In the genomic region with DNA sequence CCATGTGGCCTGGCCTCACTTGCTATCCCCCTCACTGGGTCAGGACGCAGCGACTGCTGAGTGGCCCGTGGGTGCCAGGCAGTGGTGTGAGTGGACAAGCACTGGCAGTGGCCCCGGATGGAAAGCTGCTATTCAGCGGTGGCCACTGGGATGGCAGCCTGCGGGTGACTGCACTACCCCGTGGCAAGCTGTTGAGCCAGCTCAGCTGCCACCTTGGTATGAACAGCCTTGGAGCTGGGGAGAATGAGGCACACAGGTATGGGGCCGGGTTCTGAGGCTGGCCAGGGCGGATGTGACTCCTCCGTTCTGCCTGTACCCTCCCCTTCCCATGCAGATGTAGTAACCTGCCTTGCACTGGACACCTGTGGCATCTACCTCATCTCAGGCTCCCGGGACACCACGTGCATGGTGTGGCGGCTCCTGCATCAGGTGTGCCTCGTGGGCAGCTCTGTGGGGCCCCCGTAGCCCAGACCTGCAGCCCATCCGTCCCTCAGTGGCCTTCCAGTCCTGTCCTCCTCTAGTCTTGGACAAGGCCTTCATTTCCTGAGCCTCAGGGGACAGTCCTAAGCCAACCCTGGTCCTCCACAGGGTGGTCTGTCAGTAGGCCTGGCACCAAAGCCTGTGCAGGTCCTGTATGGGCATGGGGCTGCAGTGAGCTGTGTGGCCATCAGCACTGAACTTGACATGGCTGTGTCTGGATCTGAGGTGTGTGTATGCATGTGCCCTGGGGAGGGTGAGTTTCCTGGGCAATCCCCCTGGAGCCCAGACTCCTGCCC, we compare ENCODE assay signal across 15 cellular contexts. TPM values are rescaled to one million over a fixed set of nuclear protein-coding genes. Genes with fewer than 3 reads are reported as not detected.
DNase-seq lines count a peak whose midpoint lies in the region; ATAC-seq and TF ChIP-seq lines count a peak whose summit lies in the region.
"Had no signal": no experiment of that assay in that cellular context is flagged by ENCODE, and none has a peak within 500 bp of the region (broad histone marks: within the 10 kb centered on the region; RNA-seq: fewer than 3 reads in every experiment).

No MANE protein-coding gene starts in this region.

- no peak overlapping the region for H3K27ac ChIP-seq in HEK293 (ENCODE audit: extremely low read depth, low read depth, low read length)
- H3K27ac ChIP-seq in sigmoid colon = no peak overlapping the region
- H3K27ac ChIP-seq: C4-2B, pancreas, PC-9, skin epidermis had no signal

- H3K36me3 ChIP-seq in HEK293 (ENCODE audit: control insufficient read depth in 2 of 2, insufficient read depth in 1 of 2, low read length in 2 of 2) (peaks cover 0 to 53% of the 10 kb centered on the region in 2 experiments; a peak in 1 of 3 replicates), sigmoid colon (peaks cover 0 to 33% (median 9%) of the 10 kb centered on the region in 4 donors)

- no peak overlapping the region for H3K4me3 ChIP-seq in HEK293 (ENCODE audit: low read depth, low read length)
- H3K4me3 ChIP-seq in sigmoid colon = no peak overlapping the region
- H3K4me3 ChIP-seq: breast epithelium, pancreas, PC-9, skin epidermis had no signal

- H3K27me3 Mint-ChIP-seq in activated CD4-positive, alpha-beta memory T cell treated with anti-CD3 and anti-CD28 coated beads for 36 hours = no peaks in the 10 kb centered on the region
- H3K27me3 Mint-ChIP-seq in activated CD4-positive, alpha-beta memory T cell treated with anti-CD3 and anti-CD28 coated beads, Interleukin-2, amount 10 ng/mL, durations not matched to agents 7 days and 5 days = no peaks in the 10 kb centered on the region
- peaks cover 4% of the 10 kb centered on the region for H3K27me3 Mint-ChIP-seq in endothelial cell (ENCODE audit: unreplicated experiment)
- H3K27me3 Mint-ChIP-seq: activated CD4-positive, alpha-beta T cell treated with anti-CD3 and anti-CD28 coated beads, Interleukin-2, amount 10 ng/mL, durations not matched to agents 7 days and 5 days; activated naive CD8-positive, alpha-beta T cell treated with anti-CD3 and anti-CD28 coated beads for 36 hours had no signal

- POLR2A ChIA-PET in activated CD4-positive, alpha-beta memory T cell treated with anti-CD3 and anti-CD28 coated beads for 36 hours (lab: Charles Lee) = no interaction called here
- POLR2A ChIA-PET in activated CD4-positive, alpha-beta memory T cell treated with anti-CD3 and anti-CD28 coated beads, Interleukin-2, amount 10 ng/mL, durations not matched to agents 7 days and 5 days (lab: Charles Lee) = interaction anchor here (0.7 to 2.5 kb wide), 7 partner anchors 9 to 29 kb away, joined by 3 to 9 read pairs (median 5); a partner anchor contains a TSS
- POLR2A ChIA-PET in HEK293 (lab: Yijun Ruan, JAX) = interaction anchor here (0.9 kb wide), 1 partner anchor 9 kb away, joined by 3 read pairs; no protein-coding TSS in a partner anchor

- WGBS in sigmoid colon, 2 donors = 91 to 95% methylated on average over 16 of the region's 16 CpGs

- TF ChIP-seq POLR2A in sigmoid colon (IDR thresholded peaks at IDR 0.05) = no peak

- no peak for ATAC-seq in GM21447 (IDR thresholded peaks at IDR 0.05; ENCODE audit: unreplicated experiment)
- ATAC-seq: pancreas had no signal

- no peak overlapping the region for H3K27ac Mint-ChIP-seq in activated CD4-positive, alpha-beta memory T cell treated with anti-CD3 and anti-CD28 coated beads for 36 hours
- no peak overlapping the region for H3K27ac Mint-ChIP-seq in activated CD4-positive, alpha-beta memory T cell treated with anti-CD3 and anti-CD28 coated beads, Interleukin-2, amount 10 ng/mL, durations not matched to agents 7 days and 5 days
- H3K27ac Mint-ChIP-seq in endothelial cell (ENCODE audit: unreplicated experiment) = no peak overlapping the region
- H3K27ac Mint-ChIP-seq: activated naive CD8-positive, alpha-beta T cell treated with anti-CD3 and anti-CD28 coated beads for 36 hours had no signal

- TF ChIP-seq EP300 in sigmoid colon (IDR thresholded peaks at IDR 0.05) = no peak

- CTCF ChIA-PET in activated CD4-positive, alpha-beta memory T cell treated with anti-CD3 and anti-CD28 coated beads for 36 hours (lab: Charles Lee) = no interaction called here
- CTCF ChIA-PET in activated CD4-positive, alpha-beta memory T cell treated with anti-CD3 and anti-CD28 coated beads, Interleukin-2, amount 10 ng/mL, durations not matched to agents 7 days and 5 days (lab: Charles Lee) = interaction anchor here (1.0 to 1.2 kb wide), 2 partner anchors 84 to 112 kb away, joined by 3 read pairs; no protein-coding TSS in a partner anchor
- CTCF ChIA-PET in HEK293 (lab: Yijun Ruan, JAX) = interaction anchor here (1.1 to 1.2 kb wide), 2 partner anchors 9 to 72 kb away, joined by 3 read pairs; no protein-coding TSS in a partner anchor

- peaks cover 7% of the 10 kb centered on the region for H3K4me1 Mint-ChIP-seq in activated CD4-positive, alpha-beta memory T cell treated with anti-CD3 and anti-CD28 coated beads for 36 hours (ENCODE audit: low read depth)
- peaks cover 9% of the 10 kb centered on the region for H3K4me1 Mint-ChIP-seq in activated CD4-positive, alpha-beta memory T cell treated with anti-CD3 and anti-CD28 coated beads, Interleukin-2, amount 10 ng/mL, durations not matched to agents 7 days and 5 days
- peaks cover 3% of the 10 kb centered on the region for H3K4me1 Mint-ChIP-seq in endothelial cell (ENCODE audit: unreplicated experiment)

- peak; percentile 8 for DNase-seq in activated CD4-positive, alpha-beta memory T cell treated with anti-CD3 and anti-CD28 coated beads for 36 hours
- DNase-seq in activated CD4-positive, alpha-beta memory T cell treated with anti-CD3 and anti-CD28 coated beads, Interleukin-2, amount 10 ng/mL, durations not matched to agents 7 days and 5 days = no peak
- peak; percentile 4 for DNase-seq in endothelial cell (ENCODE audit: low spot score)
- DNase-seq in sigmoid colon = peak; percentile 64
- no peak for DNase-seq in medulla oblongata (ENCODE audit: extremely low spot score)
- no peak for DNase-seq in pons (ENCODE audit: low spot score)
- DNase-seq: activated CD4-positive, alpha-beta T cell treated with anti-CD3 and anti-CD28 coated beads, Interleukin-2, amount 10 ng/mL, durations not matched to agents 7 days and 5 days; activated naive CD8-positive, alpha-beta T cell treated with anti-CD3 and anti-CD28 coated beads for 36 hours; PC-9 had no signal

- H3K27me3 ChIP-seq in sigmoid colon = no peaks in the 10 kb centered on the region
- H3K27me3 ChIP-seq: breast epithelium, pancreas had no signal

- no peaks in the 10 kb centered on the region for H3K9me3 Mint-ChIP-seq in activated CD4-positive, alpha-beta memory T cell treated with anti-CD3 and anti-CD28 coated beads for 36 hours
- H3K9me3 Mint-ChIP-seq in activated CD4-positive, alpha-beta memory T cell treated with anti-CD3 and anti-CD28 coated beads, Interleukin-2, amount 10 ng/mL, durations not matched to agents 7 days and 5 days = no peaks in the 10 kb centered on the region
- no peaks in the 10 kb centered on the region for H3K9me3 Mint-ChIP-seq in endothelial cell (ENCODE audit: unreplicated experiment)
- H3K9me3 Mint-ChIP-seq: activated CD4-positive, alpha-beta T cell treated with anti-CD3 and anti-CD28 coated beads, Interleukin-2, amount 10 ng/mL, durations not matched to agents 7 days and 5 days; activated naive CD8-positive, alpha-beta T cell treated with anti-CD3 and anti-CD28 coated beads for 36 hours had no signal

- H3K4me1 ChIP-seq in HEK293 (ENCODE audit: control insufficient read depth, insufficient read depth, low read length) (no peaks in the 10 kb centered on the region), sigmoid colon (peaks cover 0 to 15% (median 9%) of the 10 kb centered on the region in 4 donors)
- H3K4me1 ChIP-seq: breast epithelium, pancreas had no signal

- H3K36me3 Mint-ChIP-seq in activated CD4-positive, alpha-beta memory T cell treated with anti-CD3 and anti-CD28 coated beads for 36 hours = peaks cover 40% of the 10 kb centered on the region
- peaks cover 69% of the 10 kb centered on the region for H3K36me3 Mint-ChIP-seq in activated CD4-positive, alpha-beta memory T cell treated with anti-CD3 and anti-CD28 coated beads, Interleukin-2, amount 10 ng/mL, durations not matched to agents 7 days and 5 days (ENCODE audit: low read depth)
- peaks cover 33% of the 10 kb centered on the region for H3K36me3 Mint-ChIP-seq in endothelial cell (ENCODE audit: low read depth, unreplicated experiment)

- no peaks in the 10 kb centered on the region for H3K9me3 ChIP-seq in HEK293 (ENCODE audit: control insufficient read depth, insufficient read depth, low read depth, low read length)
- H3K9me3 ChIP-seq in sigmoid colon = no peaks in the 10 kb centered on the region
- H3K9me3 ChIP-seq: breast epithelium, pancreas had no signal

- intact Hi-C loops in activated CD4-positive, alpha-beta memory T cell treated with anti-CD3 and anti-CD28 coated beads for 36 hours (cut with micrococcal nuclease) = no loop called here
- intact Hi-C loops in sigmoid colon (cut with DNase I) = loop anchor here (2.0 to 10.0 kb wide), 3 partner anchors 29 to 157 kb away; a partner anchor contains a TSS

- TF ChIP-seq CTCF in HEK293 (tag by site-specific recombination; IDR thresholded peaks at IDR 0.05) (no peak), endothelial cell (IDR thresholded peaks at IDR 0.05; ENCODE audit: unreplicated experiment) (no peak), sigmoid colon (IDR thresholded peaks at IDR 0.05) (no peak)

- H3K4me3 Mint-ChIP-seq in activated CD4-positive, alpha-beta memory T cell treated with anti-CD3 and anti-CD28 coated beads for 36 hours = no peak overlapping the region
- no peak overlapping the region for H3K4me3 Mint-ChIP-seq in activated CD4-positive, alpha-beta memory T cell treated with anti-CD3 and anti-CD28 coated beads, Interleukin-2, amount 10 ng/mL, durations not matched to agents 7 days and 5 days
- H3K4me3 Mint-ChIP-seq in endothelial cell (ENCODE audit: unreplicated experiment) = no peak overlapping the region
- H3K4me3 Mint-ChIP-seq: activated naive CD8-positive, alpha-beta T cell treated with anti-CD3 and anti-CD28 coated beads for 36 hours had no signal

TF ChIP-seq in HEK293, 187 proteins besides CTCF, POLR2A, EP300 and RAD21 (continues in another document):
- TF ChIP-seq ZNF558 (tag by site-specific recombination; IDR thresholded peaks at IDR 0.05) (no peak), SP7 (tag by site-specific recombination; IDR thresholded peaks at IDR 0.05) (no peak)

RNA-seq across cellular contexts. Expression of a gene that starts 28.2 kb away (rescaled TPM):
- 100 to 1,000 TPM; 114 to 117 TPM for total RNA-seq in activated CD4-positive, alpha-beta memory T cell treated with anti-CD3 and anti-CD28 coated beads for 36 hours
- 100 to 1,000 TPM; 254 to 267 TPM for total RNA-seq in activated CD4-positive, alpha-beta memory T cell treated with anti-CD3 and anti-CD28 coated beads, Interleukin-2, amount 10 ng/mL, durations not matched to agents 7 days and 5 days
- total RNA-seq in endothelial cell (ENCODE audit: unreplicated experiment) (202 TPM), sigmoid colon (10 to 100 TPM in 3 of 4 donors, 1 to 10 TPM in 1; 9.6 to 36.0 (median 13.5) TPM)
- polyA plus RNA-seq in sigmoid colon = 10 to 100 TPM in 2 of 3 donors, 1 to 10 TPM in 1; 7.8 to 88.0 (median 11.3) TPM

RNA-seq across cellular contexts. Expression of a gene that starts 31.1 kb away (rescaled TPM):
- total RNA-seq in activated CD4-positive, alpha-beta memory T cell treated with anti-CD3 and anti-CD28 coated beads for 36 hours = 10 to 100 TPM; 44.3 to 49.9 TPM
- 10 to 100 TPM; 55.0 to 56.7 TPM for total RNA-seq in activated CD4-positive, alpha-beta memory T cell treated with anti-CD3 and anti-CD28 coated beads, Interleukin-2, amount 10 ng/mL, durations not matched to agents 7 days and 5 days
- total RNA-seq in endothelial cell (ENCODE audit: unreplicated experiment) (36.3 TPM), sigmoid colon (10 to 100 TPM; 33.1 to 41.0 (median 36.6) TPM)
- polyA plus RNA-seq in sigmoid colon = 10 to 100 TPM; 58.9 to 80.9 (median 77.5) TPM

Comparison
In these comparisons a context has a peak if more than half of its experiments do, and no peak if none do; other contexts are left out.
1. DNase-seq: peak in activated CD4-positive, alpha-beta memory T cell treated with anti-CD3 and anti-CD28 coated beads for 36 hours (single experiment), endothelial cell (single experiment) and sigmoid colon (single experiment); none in activated CD4-positive, alpha-beta memory T cell treated with anti-CD3 and anti-CD28 coated beads, Interleukin-2, amount 10 ng/mL, durations not matched to agents 7 days and 5 days (single experiment), medulla oblongata (single experiment) and pons (single experiment).